In the genomic region with DNA sequence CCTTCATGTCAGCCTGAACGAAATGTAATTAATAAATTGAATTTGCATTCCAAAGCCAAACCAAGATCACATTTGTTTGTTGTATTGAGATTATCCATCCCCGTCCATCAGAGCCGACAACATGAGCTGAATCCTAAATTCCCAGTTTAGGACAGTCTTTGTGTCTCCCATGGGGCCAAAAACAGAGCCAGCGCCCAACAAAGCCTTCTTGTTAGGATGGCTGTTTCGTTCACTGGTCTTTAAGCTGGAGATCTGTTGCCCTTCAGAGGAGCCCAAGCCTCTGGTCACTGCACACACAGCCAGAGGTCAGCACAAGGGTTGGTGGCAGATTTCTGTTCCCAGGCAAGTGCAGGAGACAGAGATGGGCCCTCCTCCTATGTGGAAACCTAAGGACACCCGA, we compare ENCODE assay signal across 24 cellular contexts. TPM values are rescaled to one million over a fixed set of nuclear protein-coding genes. Genes with fewer than 3 reads are reported as not detected.
"Had no signal": no experiment of that assay in that cellular context is flagged by ENCODE, and none has a peak within 500 bp of the region (broad histone marks: within the 10 kb centered on the region; RNA-seq: fewer than 3 reads in every experiment).

No MANE protein-coding gene starts in this region.

- H3K4me1 ChIP-seq: body of pancreas, prostate gland, right atrium auricular region, uterus had no signal

- DNase-seq: activated B cell treated with CpG ODN at 0.5 μM for 24 hours; activated CD4-positive, alpha-beta memory T cell treated with anti-CD3 and anti-CD28 coated beads for 36 hours; activated CD4-positive, alpha-beta T cell treated with anti-CD3 and anti-CD28 coated beads for 4 hours; activated naive CD4-positive, alpha-beta T cell treated with Interleukin-2 at 50 U/mL for 16 hours; activated naive CD8-positive, alpha-beta T cell treated with anti-CD3 and anti-CD28 coated beads for 36 hours; activated T-cell treated with anti-CD3 and anti-CD28 coated beads, Interleukin-2, amount 50 U/mL, for 48 hours; body of pancreas; dermis blood vessel endothelial cell; effector memory CD4-positive, alpha-beta T cell; foreskin melanocyte; kidney; mucosa of descending colon; stimulated activated CD4-positive, alpha-beta T cell treated with anti-CD3 and anti-CD28 coated beads, Interleukin-12 subunit alpha, Interleukin-12 subunit beta, amount 100 ng/mL, for 4 hours; stimulated activated CD4-positive, alpha-beta T cell treated with anti-CD3 and anti-CD28 coated beads, Interleukin-4, amount 100 ng/mL, for 4 hours; stimulated activated naive CD8-positive, alpha-beta T cell treated with anti-CD3 and anti-CD28 coated beads, Interleukin-15, Interleukin-2, amounts not matched to agents 100 U/mL and 50 U/mL, for 24 hours; T-helper 17 cell; trophoblast cell; uterus had no signal

- H3K9me3 ChIP-seq: body of pancreas, mucosa of descending colon, prostate gland, right atrium auricular region, uterus had no signal

- H3K27me3 ChIP-seq: body of pancreas, right atrium auricular region, uterus had no signal

- H3K4me3 ChIP-seq: body of pancreas, mucosa of descending colon, prostate gland, right atrium auricular region, uterus had no signal

- ATAC-seq: body of pancreas; esophagus mucosa; left lobe of liver; mucosa of descending colon; stimulated activated naive CD8-positive, alpha-beta T cell treated with anti-CD3 and anti-CD28 coated beads, Interleukin-15, Interleukin-2, amounts not matched to agents 100 U/mL and 50 U/mL, for 24 hours; T-helper 17 cell had no signal

- H3K27ac ChIP-seq: body of pancreas, prostate gland, right atrium auricular region, uterus had no signal

- H3K36me3 ChIP-seq: prostate gland, right atrium auricular region, uterus had no signal

RNA-seq across cellular contexts. Expression of a gene that starts 25.8 kb away (rescaled TPM):
- total RNA-seq: endothelial cell of umbilical vein, esophagus mucosa, osteoblast had no signal
- polyA plus RNA-seq: endothelial cell of umbilical vein had no signal

RNA-seq across cellular contexts. Expression of a gene that starts 53.3 kb away (rescaled TPM):
- total RNA-seq: activated CD4-positive, alpha-beta memory T cell treated with anti-CD3 and anti-CD28 coated beads for 36 hours; esophagus mucosa; osteoblast had no signal
